Comparison of ENCODE assay signal across 8 cellular contexts in genomic region chr5:141691867-141692532, GRCh38. TPM values are rescaled to one million over a fixed set of nuclear protein-coding genes. Genes with fewer than 3 reads are reported as not detected.
DNase-seq lines count a peak whose midpoint lies in the region; TF ChIP-seq lines count a peak whose summit lies in the region.

No MANE protein-coding gene starts in this region.

- no peaks in the 10 kb centered on the region for H3K9me3 ChIP-seq in right atrium auricular region
- H3K9me3 ChIP-seq in vagina = no peaks in the 10 kb centered on the region

- CTCF ChIA-PET in HEK293T (lab: Yijun Ruan, JAX) = interaction anchor here (0.6 to 3.1 kb wide), 18 partner anchors 8 to 611 kb away, joined by 3 to 33 read pairs (median 5); partner anchors contain the start of genes PCDH1 and RNF14

- TF ChIP-seq CTCF in GM12865 (IDR thresholded peaks at IDR 0.05; ENCODE audit: insufficient read depth, low read depth, low read length, missing control alignments) (peak; percentile 96), NB4 (IDR thresholded peaks at IDR 0.05; ENCODE audit: low read depth, low read length) (peak; percentile 81), right atrium auricular region (IDR thresholded peaks at IDR 0.05) (peak; percentile 95 to 100), vagina (IDR thresholded peaks at IDR 0.05) (peak; percentile 98 to 99 (median 98))

- POLR2A ChIA-PET in HEK293T (lab: Yijun Ruan, JAX) = interaction anchor here (1.0 to 1.3 kb wide), 3 partner anchors 9 to 277 kb away, joined by 3 to 5 read pairs (median 4); partner anchors contain the start of genes DELE1 and RNF14

- no peak for TF ChIP-seq POLR2A in NB4 (IDR thresholded peaks at IDR 0.05; ENCODE audit: extremely low read depth, insufficient read length)
- no peak for TF ChIP-seq POLR2A in vagina (IDR thresholded peaks at IDR 0.05)

- H3K4me1 ChIP-seq in right atrium auricular region = peaks cover 0 to 20% of the 10 kb centered on the region in 2 donors
- peaks cover 11% of the 10 kb centered on the region for H3K4me1 ChIP-seq in vagina

- intact Hi-C loops in vagina (cut with DNase I) = loop anchor here (5.0 to 10.0 kb wide), 2 partner anchors 265 to 453 kb away; partner anchors contain the start of gene PCDH12

- H3K36me3 ChIP-seq in right atrium auricular region (no peaks in the 10 kb centered on the region), vagina (no peaks in the 10 kb centered on the region)

- no peaks in the 10 kb centered on the region for H3K27me3 ChIP-seq in right atrium auricular region
- H3K27me3 ChIP-seq in vagina = no peaks in the 10 kb centered on the region

- H3K4me3 ChIP-seq in GM12865 (ENCODE audit: low read depth, low read length) (no peak overlapping the region), NB4 (ENCODE audit: low read depth, low read length) (no peak overlapping the region), right atrium auricular region (peak overlapping the region; percentile 15 to 33), vagina (peak overlapping the region; percentile 22 to 32)

- H3K27ac ChIP-seq in angular gyrus (ENCODE audit: low read depth, low read length) = peak overlapping the region; percentile 69
- no peak overlapping the region for H3K27ac ChIP-seq in right atrium auricular region
- no peak overlapping the region for H3K27ac ChIP-seq in vagina

- DNase-seq in GM12865 (ENCODE audit: low read depth) = peak; percentile 81
- DNase-seq in HEK293T (ENCODE audit: extremely low spot score) = peak; percentile 89
- peak; percentile 83 for DNase-seq in NB4 (ENCODE audit: low read depth)
- DNase-seq in T-helper 2 cell = peak; percentile 68 to 85 (median 75)
- peak; percentile 86 for DNase-seq in right atrium auricular region (ENCODE audit: low spot score)
- DNase-seq in putamen (ENCODE audit: low spot score) = peak; percentile 78
- no peak for DNase-seq in vagina (ENCODE audit: extremely low spot score in 2 of 2)

TF ChIP-seq in HEK293T, 16 proteins besides CTCF, POLR2A, EP300 and RAD21:
- TF ChIP-seq ARNT (IDR thresholded peaks at IDR 0.05) (no peak), SUZ12 (IDR thresholded peaks at IDR 0.05) (no peak), PKNOX1 (IDR thresholded peaks at IDR 0.05) (0 out of 2 replicates have a peak, but pooled peaks have one; percentile 2)

RNA-seq across cellular contexts. Expression of gene ARAP3, which starts 10.0 kb away (rescaled TPM):
- 10 to 100 TPM in 1 of 2 donors, 1 to 10 TPM in 1; 5.6 to 12.5 TPM for total RNA-seq in right atrium auricular region
- 13.3 TPM for total RNA-seq in vagina

RNA-seq across cellular contexts. Expression of gene FCHSD1, which starts 40.8 kb away (rescaled TPM):
- total RNA-seq in right atrium auricular region (1 to 10 TPM; 5.1 to 6.4 TPM), vagina (42.2 TPM)

RNA-seq across cellular contexts. Expression of gene RELL2, which starts 55.2 kb away (rescaled TPM):
- 1 to 10 TPM in 1 of 2 donors, under 1 TPM in 1; 0.41 to 1.3 TPM for total RNA-seq in right atrium auricular region
- 5.6 TPM for total RNA-seq in vagina

RNA-seq across cellular contexts. Expression of gene HDAC3, which starts 55.4 kb away (rescaled TPM):
- total RNA-seq in right atrium auricular region (10 to 100 TPM; 21.0 to 22.2 TPM), vagina (44.7 TPM)

Comparison
In these comparisons a context has a peak if more than half of its experiments do, and no peak if none do; other contexts are left out.
1. DNase-seq: peak in GM12865 (single experiment), HEK293T (single experiment), NB4 (single experiment), T-helper 2 cell (5 of 5), right atrium auricular region (single experiment) and putamen (single experiment); none in vagina (0 of 2).
2. H3K4me3 ChIP-seq: peak in right atrium auricular region (2 of 2) and vagina (2 of 2); none in GM12865 (single experiment) and NB4 (single experiment).
3. Peak in every context shown above with its lines, with median percentiles within 50 percentile points of each other: CTCF ChIP-seq.